In the genomic region with DNA sequence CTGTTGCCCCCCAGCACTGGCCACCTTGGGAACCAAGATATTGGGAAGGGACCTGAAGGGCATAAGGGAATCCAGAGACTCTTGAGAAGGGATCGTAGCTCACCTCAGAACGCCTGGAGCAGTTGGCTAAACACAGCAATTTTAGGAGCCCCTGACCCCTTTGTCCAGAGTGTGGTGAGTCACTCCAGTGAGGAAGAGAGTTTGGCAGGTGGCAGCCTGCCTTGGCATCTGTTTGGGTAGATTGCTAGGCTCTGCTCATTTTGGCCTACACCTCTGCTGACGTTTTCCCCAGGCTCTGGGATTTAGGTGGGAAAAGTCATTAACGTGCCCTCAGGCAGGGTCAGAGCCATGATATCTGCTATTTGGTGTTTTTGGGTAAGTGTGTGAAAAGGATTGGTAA, we compare ENCODE assay signal across 16 cellular contexts.
DNase-seq lines count a peak whose midpoint lies in the region; ATAC-seq and TF ChIP-seq lines count a peak whose summit lies in the region.
"Had no signal": no experiment of that assay in that cellular context is flagged by ENCODE, and none has a peak within 500 bp of the region (broad histone marks: within the 10 kb centered on the region; RNA-seq: fewer than 3 reads in every experiment).

No MANE protein-coding gene starts in this region.

- no peaks in the 10 kb centered on the region for H3K4me1 Mint-ChIP-seq in activated naive CD4-positive, alpha-beta T cell treated with anti-CD3 and anti-CD28 coated beads for 36 hours (ENCODE audit: low read depth)
- no peaks in the 10 kb centered on the region for H3K4me1 Mint-ChIP-seq in natural killer cell
- H3K4me1 Mint-ChIP-seq: activated naive CD4-positive, alpha-beta T cell treated with anti-CD3 and anti-CD28 coated beads, Interleukin-2, amount 50 U/mL, for 24 hours had no signal

- H3K27me3 ChIP-seq in BLaER1 (no peaks in the 10 kb centered on the region), neuronal stem cell (ENCODE audit: control insufficient read depth in 3 of 3, insufficient read depth in 3 of 3, low read depth in 1 of 3, low read length in 3 of 3) (no peaks in the 10 kb centered on the region), ovary (no peaks in the 10 kb centered on the region)
- H3K27me3 ChIP-seq: suprapubic skin had no signal

- H3K14ac ChIP-seq in neuronal stem cell (ENCODE audit: low read length), result no peak overlapping the region

- H3K9me3 ChIP-seq in BLaER1 (peaks cover 4% of the 10 kb centered on the region; the same call in 1 of the 2 replicates), neuronal stem cell (replicated peaks in 1 of 2; ENCODE audit: control insufficient read depth in 2 of 2, insufficient read depth in 1 of 2, low read depth in 1 of 2, low read length in 2 of 2) (peaks cover 0 to 1% of the 10 kb centered on the region in 2 donors), ovary (no peaks in the 10 kb centered on the region)
- H3K9me3 ChIP-seq: suprapubic skin had no signal

- H2BK12ac ChIP-seq in neuronal stem cell (ENCODE audit: low read length), result no peak overlapping the region

- H3K9ac ChIP-seq in BLaER1 (peak overlapping the region; percentile 2; the same call in 1 of the 2 replicates), neuronal stem cell (ENCODE audit: low read depth, low read length, poor library complexity) (no peak overlapping the region)

- H3K4ac ChIP-seq in neuronal stem cell (ENCODE audit: low read length), result no peak overlapping the region

- H3K27ac ChIP-seq in BLaER1 (no peak overlapping the region), neuronal stem cell (replicated peaks; ENCODE audit: low read length) (no peak overlapping the region), ovary (no peak overlapping the region)
- H3K27ac ChIP-seq: suprapubic skin had no signal

- no peak overlapping the region for H3K4me3 Mint-ChIP-seq in activated naive CD4-positive, alpha-beta T cell treated with anti-CD3 and anti-CD28 coated beads for 36 hours
- no peak overlapping the region for H3K4me3 Mint-ChIP-seq in natural killer cell
- H3K4me3 Mint-ChIP-seq: activated CD4-positive, alpha-beta memory T cell treated with anti-CD3 and anti-CD28 coated beads for 36 hours; activated naive CD4-positive, alpha-beta T cell treated with anti-CD3 and anti-CD28 coated beads, Interleukin-2, amount 50 U/mL, for 24 hours; CD8-positive, alpha-beta T cell; nephron progenitor cell; WTC11 had no signal

- H3K27me3 Mint-ChIP-seq in activated naive CD4-positive, alpha-beta T cell treated with anti-CD3 and anti-CD28 coated beads for 36 hours (ENCODE audit: low read depth), result no peaks in the 10 kb centered on the region
- H3K27me3 Mint-ChIP-seq in natural killer cell (ENCODE audit: low read depth in 2 of 2), result peaks cover 10 to 52% of the 10 kb centered on the region in 2 donors
- H3K27me3 Mint-ChIP-seq: activated CD4-positive, alpha-beta memory T cell treated with anti-CD3 and anti-CD28 coated beads for 36 hours; activated naive CD4-positive, alpha-beta T cell treated with anti-CD3 and anti-CD28 coated beads, Interleukin-2, amount 50 U/mL, for 24 hours had no signal

- no peaks in the 10 kb centered on the region for H3K36me3 Mint-ChIP-seq in activated naive CD4-positive, alpha-beta T cell treated with anti-CD3 and anti-CD28 coated beads for 36 hours (ENCODE audit: low read depth)
- no peaks in the 10 kb centered on the region for H3K36me3 Mint-ChIP-seq in natural killer cell
- H3K36me3 Mint-ChIP-seq: activated CD4-positive, alpha-beta memory T cell treated with anti-CD3 and anti-CD28 coated beads for 36 hours; activated naive CD4-positive, alpha-beta T cell treated with anti-CD3 and anti-CD28 coated beads, Interleukin-2, amount 50 U/mL, for 24 hours; CD8-positive, alpha-beta T cell had no signal

- no peak for ATAC-seq in natural killer cell
- ATAC-seq: CD8-positive, alpha-beta T cell; WTC11 had no signal

- no peak overlapping the region for H2AFZ ChIP-seq in neuronal stem cell (ENCODE audit: low read length)

- no peaks in the 10 kb centered on the region for H3K9me3 Mint-ChIP-seq in activated naive CD4-positive, alpha-beta T cell treated with anti-CD3 and anti-CD28 coated beads for 36 hours
- H3K9me3 Mint-ChIP-seq in natural killer cell, result no peaks in the 10 kb centered on the region
- H3K9me3 Mint-ChIP-seq: activated CD4-positive, alpha-beta memory T cell treated with anti-CD3 and anti-CD28 coated beads for 36 hours; activated naive CD4-positive, alpha-beta T cell treated with anti-CD3 and anti-CD28 coated beads, Interleukin-2, amount 50 U/mL, for 24 hours; CD8-positive, alpha-beta T cell; nephron progenitor cell; WTC11 had no signal

- peak; percentile 40 for DNase-seq in M059J (ENCODE audit: low read depth)
- DNase-seq in dermis blood vessel endothelial cell, result peak; percentile 66
- DNase-seq in neuronal stem cell (ENCODE audit: low spot score), result no peak
- DNase-seq in activated naive CD4-positive, alpha-beta T cell treated with anti-CD3 and anti-CD28 coated beads for 36 hours, result no peak
- DNase-seq in natural killer cell, result no peak
- no peak for DNase-seq in ovary
- DNase-seq: activated CD4-positive, alpha-beta memory T cell treated with anti-CD3 and anti-CD28 coated beads for 36 hours; CD8-positive, alpha-beta T cell; islet precursor cell; KG1; NCI-H526; nephron progenitor cell had no signal

- H2BK120ac ChIP-seq in neuronal stem cell (ENCODE audit: low read depth, low read length), result no peak overlapping the region

- TF ChIP-seq POLR2A in ovary (IDR thresholded peaks at IDR 0.05), result no peak

- H4K20me1 ChIP-seq in BLaER1, result peaks cover 41% of the 10 kb centered on the region; the same call in 1 of the 2 replicates

- H3K18ac ChIP-seq in neuronal stem cell (ENCODE audit: low read length), result peak overlapping the region; percentile 73

- TF ChIP-seq CTCF in natural killer cell (IDR thresholded peaks at IDR 0.05), result no peak
- TF ChIP-seq CTCF in ovary (IDR thresholded peaks at IDR 0.05), result no peak

- no peak overlapping the region for H4K8ac ChIP-seq in neuronal stem cell (ENCODE audit: low read depth, low read length)

- H3K27ac Mint-ChIP-seq in activated naive CD4-positive, alpha-beta T cell treated with anti-CD3 and anti-CD28 coated beads for 36 hours, result no peak overlapping the region
- no peak overlapping the region for H3K27ac Mint-ChIP-seq in natural killer cell
- H3K27ac Mint-ChIP-seq: activated CD4-positive, alpha-beta memory T cell treated with anti-CD3 and anti-CD28 coated beads for 36 hours; activated naive CD4-positive, alpha-beta T cell treated with anti-CD3 and anti-CD28 coated beads, Interleukin-2, amount 50 U/mL, for 24 hours; CD8-positive, alpha-beta T cell had no signal

- H3K4me2 ChIP-seq in BLaER1, result peak overlapping the region; percentile 57
- H3K4me2 ChIP-seq in neuronal stem cell (ENCODE audit: insufficient read depth, low read length, poor library complexity, severe bottlenecking), result no peak overlapping the region

- H3K79me1 ChIP-seq in neuronal stem cell (ENCODE audit: low read depth, low read length), result peaks cover 2% of the 10 kb centered on the region

- H3K4me1 ChIP-seq in BLaER1 (peaks cover 54% of the 10 kb centered on the region), neuronal stem cell (ENCODE audit: control insufficient read depth in 2 of 2, insufficient read depth in 1 of 2, low read depth in 1 of 2, low read length in 2 of 2) (peaks cover 0 to 6% of the 10 kb centered on the region in 2 donors), ovary (ENCODE audit: insufficient read depth) (peaks cover 3% of the 10 kb centered on the region)

- no peak overlapping the region for H3K23ac ChIP-seq in neuronal stem cell (ENCODE audit: low read depth, low read length, poor library complexity)

- peaks cover 35% of the 10 kb centered on the region for H3K36me3 ChIP-seq in BLaER1
- H3K36me3 ChIP-seq in neuronal stem cell (replicated peaks in 1 of 2; ENCODE audit: control insufficient read depth in 2 of 2, insufficient read depth in 2 of 2, low read length in 2 of 2), result peaks cover 0 to 23% of the 10 kb centered on the region in 2 donors
- H3K36me3 ChIP-seq in ovary, result no peaks in the 10 kb centered on the region

- no CpG with 5 or more reads among the region's 4 CpGs for WGBS in neuronal stem cell (ENCODE audit: extremely low coverage in 2 of 2, insufficient read length in 2 of 2, insufficient replicate concordance in 1 of 2), 2 donors
- WGBS in ovary, 3 donors, result 64 to 80% (median 66%) methylated on average over 4 of the region's 4 CpGs

- intact Hi-C loops in activated naive CD4-positive, alpha-beta T cell treated with anti-CD3 and anti-CD28 coated beads for 36 hours (cut with micrococcal nuclease), result no loop called here
- intact Hi-C loops in natural killer cell (cut with micrococcal nuclease), result no loop called here
- intact Hi-C loops in ovary (cut with DNase I), result loop anchor here in 2 of 4 donors (5.0 to 10.0 kb wide), 2 partner anchors 215 to 537 kb away; no protein-coding TSS in a partner anchor

- TF ChIP-seq EP300 in ovary (IDR thresholded peaks at IDR 0.05), result no peak

- no peak overlapping the region for H2BK15ac ChIP-seq in neuronal stem cell (ENCODE audit: low read length)

- no peak overlapping the region for H2AK5ac ChIP-seq in neuronal stem cell (ENCODE audit: low read depth, low read length)

- no peak overlapping the region for H4K91ac ChIP-seq in neuronal stem cell (ENCODE audit: low read depth, low read length, poor library complexity)

- CTCF ChIA-PET in activated naive CD4-positive, alpha-beta T cell treated with anti-CD3 and anti-CD28 coated beads for 36 hours (lab: Charles Lee), result no interaction called here

- no peak overlapping the region for H2BK5ac ChIP-seq in neuronal stem cell (ENCODE audit: low read length)

- H3K4me3 ChIP-seq in BLaER1 (no peak overlapping the region), neuronal stem cell (ENCODE audit: low read length in 2 of 2) (no peak overlapping the region), ovary (no peak overlapping the region)
- H3K4me3 ChIP-seq: suprapubic skin had no signal

Comparison
In these comparisons a context has a peak if more than half of its experiments do, and no peak if none do; other contexts are left out.
1. DNase-seq: peak in M059J (single experiment) and dermis blood vessel endothelial cell (single experiment); none in neuronal stem cell (single experiment), activated naive CD4-positive, alpha-beta T cell treated with anti-CD3 and anti-CD28 coated beads for 36 hours (single experiment), natural killer cell (single experiment) and ovary (0 of 5).